In the genomic region with DNA sequence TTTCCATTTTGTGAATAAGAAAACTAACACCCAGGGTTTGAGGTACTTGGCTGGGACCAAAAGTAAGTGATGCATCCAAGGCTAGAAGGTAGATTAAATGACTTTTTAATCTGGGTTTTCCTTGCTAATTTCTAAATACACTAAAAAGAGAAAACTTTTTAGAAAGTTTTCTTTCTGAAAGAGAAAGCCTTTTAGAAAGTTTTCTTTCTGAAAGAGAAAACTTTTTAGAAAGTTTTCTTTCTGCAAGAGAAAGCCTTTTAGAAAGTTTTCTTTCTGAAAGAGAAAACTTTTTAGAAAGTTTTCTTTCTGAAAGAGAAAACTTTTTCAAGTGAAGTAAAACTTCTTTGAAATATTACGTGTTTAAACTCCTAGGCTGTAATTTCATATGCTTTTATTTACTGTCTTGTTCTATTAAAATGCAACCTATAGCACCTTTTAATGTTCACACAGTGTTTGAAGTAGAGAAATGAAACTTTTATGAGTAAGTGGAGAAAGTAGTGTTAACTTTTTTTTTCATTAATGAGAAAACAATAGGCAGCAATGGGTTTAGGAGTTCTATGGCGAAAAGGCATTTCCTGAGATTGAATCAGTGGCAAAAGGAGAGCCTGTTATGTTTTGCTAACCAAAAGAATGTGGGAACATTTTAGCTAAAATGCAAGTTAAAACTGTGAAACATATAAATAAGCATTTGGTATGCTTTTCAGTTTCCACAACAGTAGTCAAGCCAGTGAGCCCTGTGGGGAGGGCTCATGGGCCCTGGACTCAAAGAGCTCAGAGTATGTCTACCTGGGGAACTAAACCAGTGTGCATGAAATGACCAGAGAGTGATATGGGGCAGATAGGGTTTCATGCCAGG, we compare ENCODE assay signal across 13 cellular contexts.
DNase-seq lines count a peak whose midpoint lies in the region; ATAC-seq and TF ChIP-seq lines count a peak whose summit lies in the region.
"Had no signal": no experiment of that assay in that cellular context is flagged by ENCODE, and none has a peak within 500 bp of the region (broad histone marks: within the 10 kb centered on the region; RNA-seq: fewer than 3 reads in every experiment).

No MANE protein-coding gene starts in this region.

- no peaks in the 10 kb centered on the region for H3K36me3 Mint-ChIP-seq in activated T-cell treated with anti-CD3 and anti-CD28 coated beads, Interleukin-2, amount 50 U/mL, for 4 hours (ENCODE audit: insufficient read depth)

- DNase-seq in activated T-cell treated with anti-CD3 and anti-CD28 coated beads, Interleukin-2, amount 50 U/mL, for 4 hours: no peak
- DNase-seq in activated T-cell treated with anti-CD3 and anti-CD28 coated beads for 4 hours (no peak), mammary epithelial cell (peak; percentile 7), gastrocnemius medialis (no peak), right lobe of liver (no peak), NCI-H1436 (lab: John Stamatoyannopoulos, UW) (no peak), coronary artery (ENCODE audit: low spot score) (no peak)
- DNase-seq: NCI-H2171 treated with DMSO at 0.1 percent for 48 hours, posterior cingulate gyrus had no signal

- dilution Hi-C loops in mammary epithelial cell (cut with HindIII; ENCODE audit: low sequenced_read_pairs): no loop called here

- H3K36me3 ChIP-seq in mammary epithelial cell (ENCODE audit: insufficient read depth, low read length) (no peaks in the 10 kb centered on the region), gastrocnemius medialis (no peaks in the 10 kb centered on the region), right lobe of liver (no peaks in the 10 kb centered on the region)
- H3K36me3 ChIP-seq: tibial nerve had no signal

- CTCF ChIA-PET in mammary epithelial cell (lab: Charles Lee; ENCODE audit: low non-redundant PET): no interaction called here

- in situ Hi-C loops in mammary epithelial cell (cut with MboI; ENCODE audit: low sequenced_read_pairs in 2 of 2) (loop anchor here in 1 of 2 donors (25.0 kb wide), 1 partner anchor 136 kb away; no protein-coding TSS in a partner anchor), gastrocnemius medialis (cut with MboI; ENCODE audit: low sequenced_read_pairs in 4 of 4) (loop anchor here in 1 of 4 donors (10.0 kb wide), 1 partner anchor 137 kb away; no protein-coding TSS in a partner anchor)

- H3K27me3 Mint-ChIP-seq in activated T-cell treated with anti-CD3 and anti-CD28 coated beads, Interleukin-2, amount 50 U/mL, for 4 hours (ENCODE audit: low read depth): no peaks in the 10 kb centered on the region

- H3K4me1 Mint-ChIP-seq in activated T-cell treated with anti-CD3 and anti-CD28 coated beads, Interleukin-2, amount 50 U/mL, for 4 hours (ENCODE audit: low read depth): peaks cover 53% of the 10 kb centered on the region

- peak overlapping the region; percentile 19 for H3K4me3 Mint-ChIP-seq in activated T-cell treated with anti-CD3 and anti-CD28 coated beads, Interleukin-2, amount 50 U/mL, for 4 hours

- 75% methylated on average over 2 of the region's 2 CpGs for WGBS in mammary epithelial cell (ENCODE audit: low coverage, missing lambda C conversion rate)
- 79% methylated on average over 2 of the region's 2 CpGs for WGBS in right lobe of liver (ENCODE audit: insufficient coverage, low coverage, low lambda C conversion rate, missing lambda C conversion rate)

- H4K20me1 ChIP-seq in mammary epithelial cell (ENCODE audit: insufficient read depth, low read length): no peaks in the 10 kb centered on the region

- H3K4me1 ChIP-seq in mammary epithelial cell (ENCODE audit: insufficient read depth, low read length) (peaks cover 8% of the 10 kb centered on the region), gastrocnemius medialis (peaks cover 3 to 6% of the 10 kb centered on the region in 2 donors), right lobe of liver (no peaks in the 10 kb centered on the region)

- no peak overlapping the region for H3K9ac ChIP-seq in mammary epithelial cell (ENCODE audit: insufficient read depth, low read length)

- intact Hi-C loops in mammary epithelial cell (cut with micrococcal nuclease) (loop anchor here (2.0 to 5.0 kb wide), 4 partner anchors 79 to 849 kb away; partner anchors contain the start of gene ADRA2A), gastrocnemius medialis (cut with DNase I; ENCODE audit: low total_unique reads) (loop anchor here (1.0 to 10.0 kb wide), 4 partner anchors 15 to 137 kb away; partner anchors contain the start of gene PDCD4), right lobe of liver (cut with DNase I) (loop anchor here in 1 of 2 donors (10.0 kb wide), 1 partner anchor 157 kb away; no protein-coding TSS in a partner anchor)

- no TSS peak for BruUV-seq in mammary epithelial cell (replicated peaks; lab: Mats Ljungman, UMichigan)

- peaks cover 17% of the 10 kb centered on the region for H3K9me3 Mint-ChIP-seq in activated T-cell treated with anti-CD3 and anti-CD28 coated beads, Interleukin-2, amount 50 U/mL, for 4 hours

- H2AFZ ChIP-seq in mammary epithelial cell (ENCODE audit: low read depth, low read length): no peak overlapping the region

- TF ChIP-seq POLR2A in gastrocnemius medialis (IDR thresholded peaks at IDR 0.05) (no peak), right lobe of liver (IDR thresholded peaks at IDR 0.05) (no peak)

- no peak overlapping the region for H3K4me2 ChIP-seq in mammary epithelial cell (ENCODE audit: insufficient read depth, low read depth, low read length)

- H3K27me3 ChIP-seq in mammary epithelial cell (ENCODE audit: insufficient read depth, low read length): no peaks in the 10 kb centered on the region
- no peaks in the 10 kb centered on the region for H3K27me3 ChIP-seq in gastrocnemius medialis
- no peaks in the 10 kb centered on the region for H3K27me3 ChIP-seq in right lobe of liver
- H3K27me3 ChIP-seq: tibial nerve had no signal

- TF ChIP-seq CTCF in mammary epithelial cell (conservative IDR thresholded peaks at IDR 0.05 in 1 of 2, IDR thresholded peaks at IDR 0.05 in 1 of 2; ENCODE audit: extremely low read depth in 1 of 2, insufficient read depth in 1 of 2, low read depth in 1 of 2, low read length in 2 of 2) (no peak), gastrocnemius medialis (IDR thresholded peaks at IDR 0.05 in 4 of 5, conservative IDR thresholded peaks at IDR 0.05 in 1 of 5) (no peak), right lobe of liver (IDR thresholded peaks at IDR 0.05) (no peak), coronary artery (IDR thresholded peaks at IDR 0.05) (no peak)

- H3K9me3 ChIP-seq in mammary epithelial cell (replicated peaks; ENCODE audit: insufficient read depth, low read length) (no peaks in the 10 kb centered on the region), gastrocnemius medialis (no peaks in the 10 kb centered on the region), right lobe of liver (no peaks in the 10 kb centered on the region)
- H3K9me3 ChIP-seq: tibial nerve had no signal

- no peaks in the 10 kb centered on the region for H3K79me2 ChIP-seq in mammary epithelial cell (ENCODE audit: insufficient read depth, low read length)

- no peak overlapping the region for H3K4me3 ChIP-seq in mammary epithelial cell (replicated peaks in 1 of 3; ENCODE audit: insufficient read depth in 1 of 3, low read depth in 2 of 3, low read length in 3 of 3)
- H3K4me3 ChIP-seq in gastrocnemius medialis: no peak overlapping the region
- no peak overlapping the region for H3K4me3 ChIP-seq in right lobe of liver
- H3K4me3 ChIP-seq in coronary artery: no peak overlapping the region
- H3K4me3 ChIP-seq: K562, tibial nerve had no signal

- no peak overlapping the region for H3K27ac ChIP-seq in mammary epithelial cell (ENCODE audit: insufficient read depth, low read depth, low read length)
- H3K27ac ChIP-seq in gastrocnemius medialis: peak overlapping the region; percentile 24 to 51 (median 40)
- no peak overlapping the region for H3K27ac ChIP-seq in right lobe of liver
- peak overlapping the region in 1 of 2 donors; percentile 20 for H3K27ac ChIP-seq in coronary artery
- H3K27ac ChIP-seq: tibial nerve, VCaP had no signal

- peak; percentile 49 to 66 for ATAC-seq in activated T-cell treated with anti-CD3 and anti-CD28 coated beads, Interleukin-2, amount 50 U/mL, for 4 hours
- ATAC-seq in HG03159 (IDR thresholded peaks at IDR 0.05; ENCODE audit: unreplicated experiment) (peak; percentile 43), gastrocnemius medialis (no peak), right lobe of liver (no peak)
- ATAC-seq: K562 had no signal

Comparison
In these comparisons a context has a peak if more than half of its experiments do, and no peak if none do; other contexts are left out.
1. ATAC-seq: peak in activated T-cell treated with anti-CD3 and anti-CD28 coated beads, Interleukin-2, amount 50 U/mL, for 4 hours (2 of 2) and HG03159 (single experiment); none in gastrocnemius medialis (0 of 2) and right lobe of liver (0 of 4).
2. H3K27ac ChIP-seq: peak in gastrocnemius medialis (4 of 4); none in mammary epithelial cell (single experiment) and right lobe of liver (0 of 3).